In genomic region chr17:81863123-81863675, GRCh38 we compare ENCODE assay signal across 12 cellular contexts. TPM values are rescaled to one million over a fixed set of nuclear protein-coding genes. Genes with fewer than 3 reads are reported as not detected.
DNase-seq lines count a peak whose midpoint lies in the region; ATAC-seq, FAIRE-seq and TF ChIP-seq lines count a peak whose summit lies in the region.
"Had no signal": no experiment of that assay in that cellular context is flagged by ENCODE, and none has a peak within 500 bp of the region (broad histone marks: within the 10 kb centered on the region; RNA-seq: fewer than 3 reads in every experiment).

No MANE protein-coding gene starts in this region.

- peak overlapping the region; percentile 97 for H3K27ac ChIP-seq in RWPE1
- no peak overlapping the region for H3K27ac ChIP-seq in endothelial cell of umbilical vein (ENCODE audit: insufficient read depth, low read depth, low read length)
- peak overlapping the region; percentile 99 to 100 (median 99) for H3K27ac ChIP-seq in gastrocnemius medialis

- FAIRE-seq in endothelial cell of umbilical vein (lab: Jason Lieb, UNC): peak; percentile 55

- H3K4me3 ChIP-seq in endothelial cell of umbilical vein (replicated peaks in 1 of 3; ENCODE audit: insufficient read depth in 1 of 3, low read depth in 1 of 3, low read length in 3 of 3): no peak overlapping the region
- no peak overlapping the region for H3K4me3 ChIP-seq in gastrocnemius medialis
- H3K4me3 ChIP-seq: lung, tibial artery had no signal

- H3K4me2 ChIP-seq in endothelial cell of umbilical vein (ENCODE audit: insufficient read depth, low read length): no peak overlapping the region

- POLR2A ChIA-PET in RWPE1 (lab: Yijun Ruan, JAX; ENCODE audit: low non-redundant PET) (no interaction called here), endothelial cell of umbilical vein (lab: Charles Lee) (no interaction called here)

- H3K79me2 ChIP-seq in endothelial cell of umbilical vein (ENCODE audit: control insufficient read depth, insufficient read depth, low read length): peaks cover 25% of the 10 kb centered on the region

- TF ChIP-seq POLR2A in endothelial cell of umbilical vein (IDR thresholded peaks at IDR 0.05; ENCODE audit: low read depth, low read length) (no peak), gastrocnemius medialis (IDR thresholded peaks at IDR 0.05) (no peak)

- H3K4me1 Mint-ChIP-seq in T-helper 2 cell treated with Interferon-gamma antibody and Interleukin-4, amounts not matched to agents 5 μg/mL and 100 μg/mL, for 36 hours (ENCODE audit: low read depth): peaks cover 32% of the 10 kb centered on the region

- intact Hi-C loops in endothelial cell of umbilical vein (cut with micrococcal nuclease): no loop called here
- intact Hi-C loops in gastrocnemius medialis (cut with DNase I; ENCODE audit: low total_unique reads): no loop called here

- in situ Hi-C loops in gastrocnemius medialis (cut with MboI; ENCODE audit: low sequenced_read_pairs in 4 of 4): no loop called here

- no peaks in the 10 kb centered on the region for H3K27me3 Mint-ChIP-seq in T-helper 2 cell treated with Interferon-gamma antibody and Interleukin-4, amounts not matched to agents 5 μg/mL and 100 μg/mL, for 36 hours (ENCODE audit: low read depth)

- peak overlapping the region; percentile 79 for H3K4me3 Mint-ChIP-seq in T-helper 2 cell treated with Interferon-gamma antibody and Interleukin-4, amounts not matched to agents 5 μg/mL and 100 μg/mL, for 36 hours

- H3K27me3 ChIP-seq in endothelial cell of umbilical vein (ENCODE audit: control insufficient read depth in 2 of 2, insufficient read depth in 2 of 2, low read length in 2 of 2) (no peaks in the 10 kb centered on the region), gastrocnemius medialis (no peaks in the 10 kb centered on the region)
- H3K27me3 ChIP-seq: tibial artery had no signal

- ATAC-seq in gastrocnemius medialis: no peak
- no peak for ATAC-seq in HG02623 (IDR thresholded peaks at IDR 0.05; ENCODE audit: unreplicated experiment)
- ATAC-seq: Right ventricle myocardium inferior had no signal

- H3K4me1 ChIP-seq in endothelial cell of umbilical vein (ENCODE audit: control insufficient read depth, extremely low read depth, insufficient read depth, low read length) (peaks cover 14% of the 10 kb centered on the region), gastrocnemius medialis (peaks cover 54 to 64% of the 10 kb centered on the region in 2 donors)

- peak overlapping the region; percentile 90 for H3K27ac Mint-ChIP-seq in T-helper 2 cell treated with Interferon-gamma antibody and Interleukin-4, amounts not matched to agents 5 μg/mL and 100 μg/mL, for 36 hours

- TF ChIP-seq CTCF in RWPE1 (conservative IDR thresholded peaks at IDR 0.05; ENCODE audit: low read depth) (no peak), endothelial cell of umbilical vein (IDR thresholded peaks at IDR 0.05; ENCODE audit: extremely low read depth in 1 of 2, insufficient read depth in 1 of 2, low read depth in 1 of 2, low read length in 2 of 2) (no peak), gastrocnemius medialis (IDR thresholded peaks at IDR 0.05 in 4 of 5, conservative IDR thresholded peaks at IDR 0.05 in 1 of 5) (no peak)

- H3K36me3 Mint-ChIP-seq in T-helper 2 cell treated with Interferon-gamma antibody and Interleukin-4, amounts not matched to agents 5 μg/mL and 100 μg/mL, for 36 hours (ENCODE audit: low read depth): peaks cover 46% of the 10 kb centered on the region

- H3K9me3 ChIP-seq in endothelial cell of umbilical vein (replicated peaks; ENCODE audit: control insufficient read depth, insufficient read depth, low read length) (no peaks in the 10 kb centered on the region), gastrocnemius medialis (no peaks in the 10 kb centered on the region)
- H3K9me3 ChIP-seq: tibial artery had no signal

- no peaks in the 10 kb centered on the region for H3K9me3 Mint-ChIP-seq in T-helper 2 cell treated with Interferon-gamma antibody and Interleukin-4, amounts not matched to agents 5 μg/mL and 100 μg/mL, for 36 hours

- H2AFZ ChIP-seq in endothelial cell of umbilical vein (ENCODE audit: low read depth, low read length): no peak overlapping the region

- no peaks in the 10 kb centered on the region for H3K9me1 ChIP-seq in endothelial cell of umbilical vein (replicated peaks; ENCODE audit: control insufficient read depth, extremely low read depth, insufficient read depth, low read length)

- no peaks in the 10 kb centered on the region for H4K20me1 ChIP-seq in endothelial cell of umbilical vein (replicated peaks; ENCODE audit: control insufficient read depth, extremely low read depth, insufficient read depth, low read length)

- H3K36me3 ChIP-seq in endothelial cell of umbilical vein (ENCODE audit: control insufficient read depth in 2 of 2, extremely low read depth in 1 of 2, insufficient read depth in 2 of 2, low read length in 2 of 2): peaks cover 3 to 16% of the 10 kb centered on the region in 2 experiments
- H3K36me3 ChIP-seq in gastrocnemius medialis: peaks cover 0 to 10% of the 10 kb centered on the region in 2 donors

- no peak for DNase-seq in T-helper 2 cell treated with Interferon-gamma antibody and Interleukin-4, amounts not matched to agents 5 μg/mL and 100 μg/mL, for 36 hours (ENCODE audit: low spot score)
- DNase-seq in T-helper 2 cell (no peak), RWPE1 (ENCODE audit: low spot score) (no peak), endothelial cell of umbilical vein (ENCODE audit: low read depth, low spot score) (no peak), gastrocnemius medialis (peak in 1 of 2 donors; percentile 61), SW480 (ENCODE audit: low spot score) (no peak), medulla oblongata (ENCODE audit: extremely low spot score) (no peak)
- DNase-seq: NCI-H1105, tibial artery had no signal

- dilution Hi-C loops in endothelial cell of umbilical vein (cut with MboI; ENCODE audit: extremely low pct_ligation_motif_present, low sequenced_read_pairs): no loop called here

- no peak overlapping the region for H3K9ac ChIP-seq in endothelial cell of umbilical vein (replicated peaks; ENCODE audit: extremely low read depth, insufficient read depth, low read length)

- no TSS peak for BruUV-seq in endothelial cell of umbilical vein (replicated peaks; lab: Mats Ljungman, UMichigan)

- CTCF ChIA-PET in RWPE1 (lab: Yijun Ruan, JAX): interaction anchor here (0.7 kb wide), 1 partner anchor 1697 kb away, joined by 3 read pairs; no protein-coding TSS in a partner anchor
- CTCF ChIA-PET in endothelial cell of umbilical vein (lab: Charles Lee): no interaction called here

RNA-seq across cellular contexts. Expression of gene P4HB, which starts 2.9 kb away (rescaled TPM):
- 872 and 988 TPM in 2 replicates for total RNA-seq in endothelial cell of umbilical vein
- 156 and 201 TPM in 2 replicates for polyA plus RNA-seq in endothelial cell of umbilical vein
- 267 and 311 TPM in 2 replicates for polyA plus RNA-seq in endothelial cell of umbilical vein (2011; cell fraction: cytosol; rRNA removed)
- 226 and 268 TPM in 2 replicates for polyA plus RNA-seq in endothelial cell of umbilical vein (2011; cell fraction: nucleus; rRNA removed)
- polyA plus RNA-seq in endothelial cell of umbilical vein (2012): 1,187 and 1,248 TPM in 2 replicates
- 283 and 318 TPM in 2 replicates for polyA minus RNA-seq in endothelial cell of umbilical vein
- 90.5 TPM for polyA minus RNA-seq in endothelial cell of umbilical vein (2011; cell fraction: cytosol; rRNA and poly(A)+ RNA removed)
- polyA minus RNA-seq in endothelial cell of umbilical vein (2011; cell fraction: nucleus; rRNA and poly(A)+ RNA removed): 199 and 203 TPM in 2 replicates
- 100 to 1,000 TPM; 497 to 717 (median 621) TPM for total RNA-seq in gastrocnemius medialis

RNA-seq across cellular contexts. Expression of gene ARHGDIA, which starts 7.9 kb away (rescaled TPM):
- total RNA-seq in endothelial cell of umbilical vein (617 and 645 TPM in 2 replicates), gastrocnemius medialis (100 to 1,000 TPM in 1 of 4 donors, 10 to 100 TPM in 3; 52.1 to 122 (median 64.4) TPM)
- polyA plus RNA-seq in endothelial cell of umbilical vein: 358 and 487 TPM in 2 replicates
- 204 and 238 TPM in 2 replicates for polyA plus RNA-seq in endothelial cell of umbilical vein (2011; cell fraction: cytosol; rRNA removed)
- polyA plus RNA-seq in endothelial cell of umbilical vein (2011; cell fraction: nucleus; rRNA removed): 287 and 328 TPM in 2 replicates
- 413 and 718 TPM in 2 replicates for polyA plus RNA-seq in endothelial cell of umbilical vein (2012)
- 53.7 and 74.5 TPM in 2 replicates for polyA minus RNA-seq in endothelial cell of umbilical vein
- polyA minus RNA-seq in endothelial cell of umbilical vein (2011; cell fraction: cytosol; rRNA and poly(A)+ RNA removed): 92.8 TPM
- polyA minus RNA-seq in endothelial cell of umbilical vein (2011; cell fraction: nucleus; rRNA and poly(A)+ RNA removed): 59.1 and 110 TPM in 2 replicates

RNA-seq across cellular contexts. Expression of gene ALYREF, which starts 28.2 kb away (rescaled TPM):
- total RNA-seq in endothelial cell of umbilical vein (175 and 183 TPM in 2 replicates), gastrocnemius medialis (10 to 100 TPM; 40.9 to 65.3 (median 50.7) TPM)
- polyA plus RNA-seq in endothelial cell of umbilical vein: 92.0 and 101 TPM in 2 replicates
- polyA plus RNA-seq in endothelial cell of umbilical vein (2011; cell fraction: cytosol; rRNA removed): 141 and 155 TPM in 2 replicates
- polyA plus RNA-seq in endothelial cell of umbilical vein (2011; cell fraction: nucleus; rRNA removed): 92.7 and 104 TPM in 2 replicates
- polyA plus RNA-seq in endothelial cell of umbilical vein (2012): 107 and 129 TPM in 2 replicates
- 91.3 and 110 TPM in 2 replicates for polyA minus RNA-seq in endothelial cell of umbilical vein
- polyA minus RNA-seq in endothelial cell of umbilical vein (2011; cell fraction: cytosol; rRNA and poly(A)+ RNA removed): 82.1 TPM
- 20.8 and 37.7 TPM in 2 replicates for polyA minus RNA-seq in endothelial cell of umbilical vein (2011; cell fraction: nucleus; rRNA and poly(A)+ RNA removed)

RNA-seq across cellular contexts. Expression of gene ANAPC11, which starts 28.3 kb away (rescaled TPM):
- 126 and 128 TPM in 2 replicates for total RNA-seq in endothelial cell of umbilical vein
- polyA plus RNA-seq in endothelial cell of umbilical vein: 801 and 844 TPM in 2 replicates
- polyA plus RNA-seq in endothelial cell of umbilical vein (2011; cell fraction: cytosol; rRNA removed): 408 and 478 TPM in 2 replicates
- 130 and 153 TPM in 2 replicates for polyA plus RNA-seq in endothelial cell of umbilical vein (2011; cell fraction: nucleus; rRNA removed)
- polyA plus RNA-seq in endothelial cell of umbilical vein (2012): 181 and 236 TPM in 2 replicates
- polyA minus RNA-seq in endothelial cell of umbilical vein: 90.8 and 105 TPM in 2 replicates
- polyA minus RNA-seq in endothelial cell of umbilical vein (2011; cell fraction: cytosol; rRNA and poly(A)+ RNA removed): 57.0 TPM
- 14.8 and 21.0 TPM in 2 replicates for polyA minus RNA-seq in endothelial cell of umbilical vein (2011; cell fraction: nucleus; rRNA and poly(A)+ RNA removed)
- total RNA-seq in gastrocnemius medialis: 100 to 1,000 TPM; 173 to 258 (median 197) TPM

RNA-seq across cellular contexts. Expression of gene PPP1R27, which starts 28.3 kb away (rescaled TPM):
- total RNA-seq in endothelial cell of umbilical vein: not detected in 2 replicates
- not detected in 2 replicates for polyA plus RNA-seq in endothelial cell of umbilical vein
- polyA plus RNA-seq in endothelial cell of umbilical vein (2011; cell fraction: cytosol; rRNA removed): not detected in 2 replicates
- polyA plus RNA-seq in endothelial cell of umbilical vein (2011; cell fraction: nucleus; rRNA removed): 0.10 TPM in 1 of 2 replicates, not detected in the other
- not detected in 2 replicates for polyA plus RNA-seq in endothelial cell of umbilical vein (2012)
- not detected in 2 replicates for polyA minus RNA-seq in endothelial cell of umbilical vein
- polyA minus RNA-seq in endothelial cell of umbilical vein (2011; cell fraction: cytosol; rRNA and poly(A)+ RNA removed): not detected
- polyA minus RNA-seq in endothelial cell of umbilical vein (2011; cell fraction: nucleus; rRNA and poly(A)+ RNA removed): not detected in 2 replicates
- 100 to 1,000 TPM; 245 to 708 (median 400) TPM for total RNA-seq in gastrocnemius medialis
- total RNA-seq: lung, Right ventricle myocardium inferior had no signal
